Comparison of ENCODE assay signal across 15 cellular contexts in the genomic region with DNA sequence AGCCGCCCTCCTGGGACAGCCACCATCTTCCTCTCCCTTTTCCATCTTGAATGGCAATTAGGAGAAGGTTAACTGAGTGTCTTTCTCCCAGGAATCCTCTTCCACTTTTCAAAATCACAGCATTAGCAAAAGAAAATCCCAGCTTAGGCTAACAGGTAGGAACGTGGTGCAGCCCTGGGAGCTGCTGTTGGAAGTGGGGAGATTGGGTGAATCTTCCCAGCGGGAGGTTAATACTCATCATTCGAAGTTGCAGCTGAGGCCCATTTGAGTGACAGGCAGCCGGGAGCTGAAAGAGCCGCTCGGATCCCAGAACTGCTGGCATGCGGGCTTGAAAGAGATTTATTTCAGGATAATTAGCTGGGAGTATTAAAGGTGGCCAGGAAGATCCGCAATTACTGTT.
DNase-seq lines count a peak whose midpoint lies in the region; ATAC-seq, FAIRE-seq and TF ChIP-seq lines count a peak whose summit lies in the region.
"Had no signal": no experiment of that assay in that cellular context is flagged by ENCODE, and none has a peak within 500 bp of the region (broad histone marks: within the 10 kb centered on the region; RNA-seq: fewer than 3 reads in every experiment).

No MANE protein-coding gene starts in this region.

- H3K4me3 ChIP-seq in bronchial epithelial cell (ENCODE audit: low read depth, low read length) (no peak overlapping the region), aorta (ENCODE audit: low read length in 2 of 2) (no peak overlapping the region), stomach (no peak overlapping the region)

- no peak for TF ChIP-seq CTCF in bronchial epithelial cell (IDR thresholded peaks at IDR 0.05; ENCODE audit: insufficient read depth, low read length, severe bottlenecking)
- no peak for TF ChIP-seq CTCF in stomach (IDR thresholded peaks at IDR 0.05)

- DNase-seq in D341Med (ENCODE audit: low spot score) (peak; percentile 56), NCI-H2227 (lab: John Stamatoyannopoulos, UW; ENCODE audit: unreplicated experiment) (peak; percentile 75), bronchial epithelial cell (ENCODE audit: low read depth) (no peak), left kidney (ENCODE audit: low read depth, low spot score) (peak; percentile 34), NCI-H1436 treated with DMSO at 0.1 percent for 48 hours (lab: John Stamatoyannopoulos, UW) (no peak), aorta (no peak), stomach (no peak)
- DNase-seq: CD8-positive, alpha-beta T cell; COR-L47; DND-41; GF-D8 had no signal

- no peak for TF ChIP-seq EP300 in stomach (IDR thresholded peaks at IDR 0.05)

- WGBS in aorta, 2 donors = 95 to 98% methylated on average over 9 of the region's 9 CpGs
- 79 to 86% (median 84%) methylated on average over 9 of the region's 9 CpGs for WGBS in stomach, 5 donors

- H3K36me3 ChIP-seq in bronchial epithelial cell (ENCODE audit: control insufficient read depth, insufficient read depth, low read length) (no peaks in the 10 kb centered on the region), aorta (ENCODE audit: control insufficient read depth in 1 of 2, insufficient read depth in 2 of 2, low read length in 1 of 2) (no peaks in the 10 kb centered on the region), stomach (no peaks in the 10 kb centered on the region)

- H3K4me1 ChIP-seq in aorta (ENCODE audit: control insufficient read depth in 1 of 2, insufficient read depth in 2 of 2, low read length in 2 of 2) (peaks cover 0 to under 1% of the 10 kb centered on the region in 2 donors), stomach (peaks cover 0 to 3% (median 1%) of the 10 kb centered on the region in 4 donors)

- no peaks in the 10 kb centered on the region for H3K27me3 ChIP-seq in bronchial epithelial cell (ENCODE audit: control insufficient read depth, insufficient read depth, low read length)
- H3K27me3 ChIP-seq in aorta (ENCODE audit: control insufficient read depth in 1 of 2, insufficient read depth in 2 of 2, low read length in 1 of 2) = no peaks in the 10 kb centered on the region
- H3K27me3 ChIP-seq in stomach = no peaks in the 10 kb centered on the region

- TF ChIP-seq POLR2A in stomach (IDR thresholded peaks at IDR 0.05) = no peak

- intact Hi-C loops in aorta (cut with DNase I) = no loop called here
- intact Hi-C loops in stomach (cut with DNase I; ENCODE audit: low total_unique reads) = no loop called here

- H3K9me3 ChIP-seq in aorta (ENCODE audit: control insufficient read depth, low read length) (no peaks in the 10 kb centered on the region), stomach (no peaks in the 10 kb centered on the region)

- peak; percentile 23 for FAIRE-seq in bronchial epithelial cell (lab: Jason Lieb, UNC)
- FAIRE-seq: GM19239, H54 had no signal

- H3K27ac ChIP-seq in aorta (ENCODE audit: low read depth in 1 of 2, low read length in 2 of 2) = no peak overlapping the region
- H3K27ac ChIP-seq in stomach = no peak overlapping the region
- H3K27ac ChIP-seq: 22Rv1 had no signal

- ATAC-seq in HG02970 (IDR thresholded peaks at IDR 0.05; ENCODE audit: low FRiP score, unreplicated experiment) = no peak
- no peak for ATAC-seq in aorta (ENCODE audit: low FRiP score)
- ATAC-seq: CD8-positive, alpha-beta T cell had no signal

Comparison
In these comparisons a context has a peak if more than half of its experiments do, and no peak if none do; other contexts are left out.
1. DNase-seq: peak in D341Med (single experiment), NCI-H2227 (single experiment) and left kidney (single experiment); none in bronchial epithelial cell (single experiment), NCI-H1436 treated with DMSO at 0.1 percent for 48 hours (single experiment), aorta (0 of 2) and stomach (single experiment).